5 cellular contexts compared by ENCODE assay signal in genomic region chr16:57083469-57083868, GRCh38.
"Had no signal": no experiment of that assay in that cellular context is flagged by ENCODE, and none has a peak within 500 bp of the region (broad histone marks: within the 10 kb centered on the region; RNA-seq: fewer than 3 reads in every experiment).

No MANE protein-coding gene starts in this region.

- H3K9me3 ChIP-seq: ascending aorta, esophagus squamous epithelium, stomach had no signal

- H3K27ac ChIP-seq: ascending aorta, esophagus squamous epithelium, skin epidermis, stomach, WERI-Rb-1 had no signal

- H3K4me3 ChIP-seq: ascending aorta, esophagus squamous epithelium, skin epidermis, stomach had no signal

- H3K36me3 ChIP-seq: WERI-Rb-1 had no signal

- H3K27me3 ChIP-seq: ascending aorta, esophagus squamous epithelium, stomach had no signal
